ENCODE assay signal across 9 cellular contexts in genomic region chr21:43726686-43727570, GRCh38. TPM values are rescaled to one million over a fixed set of nuclear protein-coding genes. Genes with fewer than 3 reads are reported as not detected.
DNase-seq lines count a peak whose midpoint lies in the region; ATAC-seq and TF ChIP-seq lines count a peak whose summit lies in the region.
"Had no signal": no experiment of that assay in that cellular context is flagged by ENCODE, and none has a peak within 500 bp of the region (broad histone marks: within the 10 kb centered on the region; RNA-seq: fewer than 3 reads in every experiment).

No MANE protein-coding gene starts in this region.

- H3K4me3 ChIP-seq in aorta (ENCODE audit: low read length in 2 of 2) = no peak overlapping the region

- H3K27ac ChIP-seq in aorta (ENCODE audit: low read depth in 1 of 2, low read length in 2 of 2) = peak overlapping the region; percentile 70 to 98

- no peaks in the 10 kb centered on the region for H3K27me3 ChIP-seq in aorta (ENCODE audit: control insufficient read depth in 1 of 2, insufficient read depth in 2 of 2, low read length in 1 of 2)

- H3K36me3 Mint-ChIP-seq in activated naive CD4-positive, alpha-beta T cell treated with anti-CD3 and anti-CD28 coated beads, Interleukin-2, amount 50 U/mL, for 24 hours = peaks cover 2% of the 10 kb centered on the region
- H3K36me3 Mint-ChIP-seq in MCF 10A (ENCODE audit: insufficient read depth, unreplicated experiment) = peaks cover 57% of the 10 kb centered on the region

- peak overlapping the region; percentile 87 for H3K4me3 Mint-ChIP-seq in activated naive CD4-positive, alpha-beta T cell treated with anti-CD3 and anti-CD28 coated beads, Interleukin-2, amount 50 U/mL, for 24 hours
- H3K4me3 Mint-ChIP-seq in MCF 10A (ENCODE audit: unreplicated experiment) = peak overlapping the region; percentile 69

- intact Hi-C loops in MCF 10A (cut with micrococcal nuclease) (no loop called here), aorta (cut with DNase I) (loop anchor here in 1 of 2 donors (10.0 kb wide), 1 partner anchor 48 kb away; the partner anchor contains the start of gene CSTB)

- no peaks in the 10 kb centered on the region for H3K9me3 ChIP-seq in aorta (ENCODE audit: control insufficient read depth, low read length)

- 31 to 32% methylated on average over 21 of the region's 21 CpGs for WGBS in aorta, 2 donors

- H3K4me1 ChIP-seq in aorta (ENCODE audit: control insufficient read depth in 1 of 2, insufficient read depth in 2 of 2, low read length in 2 of 2) = no peaks in the 10 kb centered on the region

- CTCF ChIA-PET in MCF 10A (lab: Yijun Ruan, JAX) = interaction anchor here (0.7 to 1.4 kb wide), 2 partner anchors 29 to 146 kb away, joined by 3 to 4 read pairs; no protein-coding TSS in a partner anchor

- peak overlapping the region; percentile 85 for H3K27ac Mint-ChIP-seq in activated naive CD4-positive, alpha-beta T cell treated with anti-CD3 and anti-CD28 coated beads, Interleukin-2, amount 50 U/mL, for 24 hours
- H3K27ac Mint-ChIP-seq in MCF 10A (ENCODE audit: low read depth, unreplicated experiment) = peak overlapping the region; percentile 86

- TF ChIP-seq CTCF in MCF 10A (IDR thresholded peaks at IDR 0.05; ENCODE audit: unreplicated experiment) = no peak

- no TSS peak for BruUV-seq in MCF 10A (replicated peaks; lab: Mats Ljungman, UMichigan)

- peaks cover 59% of the 10 kb centered on the region for H3K4me1 Mint-ChIP-seq in activated naive CD4-positive, alpha-beta T cell treated with anti-CD3 and anti-CD28 coated beads, Interleukin-2, amount 50 U/mL, for 24 hours
- peaks cover 58% of the 10 kb centered on the region for H3K4me1 Mint-ChIP-seq in MCF 10A (ENCODE audit: insufficient read depth, unreplicated experiment)

- no peak for DNase-seq in activated naive CD4-positive, alpha-beta T cell (lab: John Stamatoyannopoulos, UW)
- DNase-seq in MCF 10A (ENCODE audit: unreplicated experiment) (no peak), myocyte (ENCODE audit: low read depth) (peak; percentile 71), aorta (peak in 1 of 2 donors; percentile 78), globus pallidus (ENCODE audit: low spot score) (no peak), NCI-H2029 (lab: John Stamatoyannopoulos, UW) (no peak)
- DNase-seq in effector CD8-positive, alpha-beta T cell (lab: John Stamatoyannopoulos, UW) = no peak
- DNase-seq: effector CD4-positive, alpha-beta T cell had no signal

- no peak for ATAC-seq in aorta (ENCODE audit: low FRiP score)

- no peaks in the 10 kb centered on the region for H3K9me3 Mint-ChIP-seq in activated naive CD4-positive, alpha-beta T cell treated with anti-CD3 and anti-CD28 coated beads, Interleukin-2, amount 50 U/mL, for 24 hours
- H3K9me3 Mint-ChIP-seq in MCF 10A (ENCODE audit: unreplicated experiment) = no peaks in the 10 kb centered on the region

- POLR2A ChIA-PET in MCF 10A (lab: Yijun Ruan, JAX) = interaction anchor here (1.2 to 4.8 kb wide), 8 partner anchors 7 to 67 kb away, joined by 4 to 37 read pairs (median 12); partner anchors contain the start of genes HSF2BP, RRP1 and RRP1B

- H3K27me3 Mint-ChIP-seq in activated naive CD4-positive, alpha-beta T cell treated with anti-CD3 and anti-CD28 coated beads, Interleukin-2, amount 50 U/mL, for 24 hours = no peaks in the 10 kb centered on the region
- no peaks in the 10 kb centered on the region for H3K27me3 Mint-ChIP-seq in MCF 10A (ENCODE audit: insufficient read depth, unreplicated experiment)

- H3K36me3 ChIP-seq in aorta (ENCODE audit: control insufficient read depth in 1 of 2, insufficient read depth in 2 of 2, low read length in 1 of 2) = no peaks in the 10 kb centered on the region

RNA-seq across cellular contexts. Expression of gene PDXK, which starts 8.0 kb away (rescaled TPM):
- 194 and 210 TPM in 2 replicates for total RNA-seq in MCF 10A (2022)
- 55.6 and 87.0 TPM in 2 replicates for total RNA-seq in myocyte
- 212 TPM for polyA plus RNA-seq in myocyte (2012)
- 10 to 100 TPM; 90.7 to 94.4 TPM for total RNA-seq in aorta
- polyA plus RNA-seq in aorta = 10 to 100 TPM; 25.8 to 38.2 TPM

RNA-seq across cellular contexts. Expression of gene CSTB, which starts 49.2 kb away (rescaled TPM):
- total RNA-seq in MCF 10A (2022) (60.5 and 75.0 TPM in 2 replicates), myocyte (6.9 and 12.5 TPM in 2 replicates), aorta (10 to 100 TPM; 30.3 to 44.3 TPM)
- polyA plus RNA-seq in myocyte (2012) = 112 TPM
- 10 to 100 TPM; 44.6 to 71.6 TPM for polyA plus RNA-seq in aorta
